Comparison of ENCODE assay signal across 18 cellular contexts in genomic region chr11:61107888-61108287, GRCh38. TPM values are rescaled to one million over a fixed set of nuclear protein-coding genes. Genes with fewer than 3 reads are reported as not detected.
"Had no signal": no experiment of that assay in that cellular context is flagged by ENCODE, and none has a peak within 500 bp of the region (broad histone marks: within the 10 kb centered on the region; RNA-seq: fewer than 3 reads in every experiment).

No MANE protein-coding gene starts in this region.

- DNase-seq: activated CD4-positive, alpha-beta T cell treated with anti-CD3 and anti-CD28 coated beads for 4 hours; adrenal gland; caudate nucleus; effector CD4-positive, alpha-beta T cell; heart right ventricle; islet precursor cell; occipital lobe; SJCRH30; spleen; stimulated activated CD4-positive, alpha-beta T cell treated with anti-CD3 and anti-CD28 coated beads, Interleukin-2, amount 100 ng/mL, for 24 hours; stimulated activated naive CD4-positive, alpha-beta T cell; upper lobe of left lung had no signal

- H3K27ac Mint-ChIP-seq: nephron had no signal

- H3K27me3 ChIP-seq: adrenal gland, heart right ventricle, SJCRH30, spleen, upper lobe of left lung had no signal

- H3K36me3 ChIP-seq: adrenal gland, heart right ventricle, prostate gland, SJCRH30, upper lobe of left lung had no signal

- H3K9me3 Mint-ChIP-seq: nephron had no signal

- H3K4me3 Mint-ChIP-seq: nephron had no signal

- H3K4me3 ChIP-seq: adrenal gland, coronary artery, heart right ventricle, prostate gland, SJCRH30, spleen, upper lobe of left lung had no signal

RNA-seq across cellular contexts. Expression of gene CD5, which starts 5.6 kb away (rescaled TPM):
- total RNA-seq: fibroblast of lung, frontal cortex, occipital lobe, temporal lobe had no signal
